23 cellular contexts compared by ENCODE assay signal in the genomic region with DNA sequence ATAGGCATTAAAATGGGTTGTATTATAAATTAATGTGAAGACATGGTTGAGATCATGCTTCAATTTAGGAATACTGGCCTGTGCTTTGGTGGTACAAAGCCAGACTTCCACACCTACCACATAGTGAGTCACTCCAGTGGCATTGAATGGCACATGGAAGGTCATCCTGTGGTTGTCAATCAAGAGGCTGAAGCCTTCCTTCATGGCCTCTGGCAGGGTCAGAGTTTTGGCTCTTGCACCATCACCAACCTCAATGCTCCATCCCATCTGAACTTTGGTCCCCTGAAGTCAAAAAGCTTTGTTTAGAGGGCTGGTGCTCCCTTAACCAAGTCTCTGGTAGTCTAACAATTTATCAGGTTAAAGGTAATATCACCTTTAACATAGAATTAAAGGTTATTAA. TPM values are rescaled to one million over a fixed set of nuclear protein-coding genes. Genes with fewer than 3 reads are reported as not detected.
"Had no signal": no experiment of that assay in that cellular context is flagged by ENCODE, and none has a peak within 500 bp of the region (broad histone marks: within the 10 kb centered on the region; RNA-seq: fewer than 3 reads in every experiment).

No MANE protein-coding gene starts in this region.

- DNase-seq: IMR-90, Karpas-422, KG1, MV-4-11, NCI-H1048, NCI-H1105, NCI-H1417, NCI-H1436 treated with DMSO at 0.1 percent for 48 hours, NCI-H1694, NCI-H187 treated with DMSO at 0.1 percent for 48 hours, NCI-H2029 treated with DMSO at 0.1 percent for 48 hours, NCI-H2171 treated with DMSO at 0.1 percent for 48 hours, NCI-H345, NCI-H524 treated with DMSO at 0.1 percent for 48 hours, NCI-H69, NCI-H774, Right ventricle myocardium superior, RPMI8226, SIG-M5 had no signal

RNA-seq across cellular contexts. Expression of a gene that starts 6.1 kb away (rescaled TPM):
- total RNA-seq: HT-29, IMR-90, MCF 10A, NCI-H460, Right ventricle myocardium superior, SJSA1 had no signal
- polyA plus RNA-seq: IMR-90 had no signal

RNA-seq across cellular contexts. Expression of a gene that starts 28.2 kb away (rescaled TPM):
- total RNA-seq: IMR-90, MCF 10A, NCI-H460, Right ventricle myocardium superior, SJSA1 had no signal
- polyA plus RNA-seq: IMR-90 had no signal

RNA-seq across cellular contexts. Expression of a gene that starts 54.7 kb away (rescaled TPM):
- total RNA-seq: IMR-90, MCF 10A had no signal
- polyA plus RNA-seq: IMR-90 had no signal
